In genomic region chr2:144162652-144163051, GRCh38 we compare ENCODE assay signal across 9 cellular contexts.
A peak's percentile ranks its signal among the peaks of the same experiment; 100 is the strongest.
DNase-seq lines count a peak whose midpoint lies in the region; ATAC-seq and TF ChIP-seq lines count a peak whose summit lies in the region.
"Had no signal": no experiment of that assay in that cellular context is flagged by ENCODE, and none has a peak within 500 bp of the region (broad histone marks: within the 10 kb centered on the region; RNA-seq: fewer than 3 reads in every experiment).

No MANE protein-coding gene starts in this region.

- TF ChIP-seq CTCF in smooth muscle cell (IDR thresholded peaks at IDR 0.05; ENCODE audit: borderline replicate concordance, insufficient read depth, poor library complexity, severe bottlenecking), result peak; percentile 27
- TF ChIP-seq CTCF in vagina (IDR thresholded peaks at IDR 0.05), result no peak

- H3K27me3 Mint-ChIP-seq in T-cell, result no peaks in the 10 kb centered on the region
- H3K27me3 Mint-ChIP-seq: activated naive CD8-positive, alpha-beta T cell had no signal

- peak; percentile 2 for DNase-seq in NCI-H510A (lab: John Stamatoyannopoulos, UW)
- no peak for DNase-seq in NCI-H510A treated with DMSO at 0.1 percent for 48 hours (lab: John Stamatoyannopoulos, UW)
- peak in 31 of 34 experiments; percentile 0 to 45 (median 26) for DNase-seq in T-cell
- DNase-seq in effector CD4-positive, alpha-beta T cell, result peak; percentile 15
- no peak for DNase-seq in smooth muscle cell (lab: John Stamatoyannopoulos, UW; ENCODE audit: unreplicated experiment)
- DNase-seq in GOT3 (lab: John Stamatoyannopoulos, UW), result no peak
- DNase-seq in vagina (ENCODE audit: extremely low spot score in 2 of 2), result no peak

- H4K20me1 ChIP-seq in smooth muscle cell (ENCODE audit: low read depth), result no peaks in the 10 kb centered on the region

- H3K9me3 ChIP-seq in smooth muscle cell (replicated peaks; ENCODE audit: low read depth) (no peaks in the 10 kb centered on the region), vagina (no peaks in the 10 kb centered on the region)

- POLR2A ChIA-PET in T-cell (lab: Charles Lee), result no interaction called here

- no peak overlapping the region for H3K9ac ChIP-seq in smooth muscle cell (ENCODE audit: low read depth)

- H3F3A ChIP-seq in smooth muscle cell (ENCODE audit: low read depth), result no peaks in the 10 kb centered on the region

- H3K27ac Mint-ChIP-seq in T-cell, result no peak overlapping the region
- H3K27ac Mint-ChIP-seq: activated naive CD8-positive, alpha-beta T cell had no signal

- 83% methylated on average over 5 of the region's 5 CpGs for WGBS in smooth muscle cell (ENCODE audit: low lambda C conversion rate)

- H3K4me1 Mint-ChIP-seq in T-cell, result no peaks in the 10 kb centered on the region

- ATAC-seq in HG02763 (IDR thresholded peaks at IDR 0.05; ENCODE audit: unreplicated experiment) (peak; percentile 65), T-cell (replicated peaks in 1 of 4) (peak; percentile 43 to 61 (median 55))

- no peak for TF ChIP-seq POLR2A in vagina (IDR thresholded peaks at IDR 0.05)

- H3K36me3 ChIP-seq in smooth muscle cell (ENCODE audit: low read depth) (no peaks in the 10 kb centered on the region), vagina (no peaks in the 10 kb centered on the region)

- H3K4me3 Mint-ChIP-seq in T-cell, result no peak overlapping the region
- H3K4me3 Mint-ChIP-seq: activated naive CD8-positive, alpha-beta T cell had no signal

- H3K4me3 ChIP-seq in smooth muscle cell (no peak overlapping the region), vagina (no peak overlapping the region)

- H3K36me3 Mint-ChIP-seq in T-cell, result no peaks in the 10 kb centered on the region
- H3K36me3 Mint-ChIP-seq: activated naive CD8-positive, alpha-beta T cell had no signal

- no peaks in the 10 kb centered on the region for H3K9me3 Mint-ChIP-seq in T-cell

- H3K4me1 ChIP-seq in smooth muscle cell (ENCODE audit: low read depth) (no peaks in the 10 kb centered on the region), vagina (no peaks in the 10 kb centered on the region)

- H3K27ac ChIP-seq in smooth muscle cell (ENCODE audit: low read depth) (no peak overlapping the region), vagina (no peak overlapping the region)

- no peak overlapping the region for H2AFZ ChIP-seq in smooth muscle cell (ENCODE audit: low read depth)

- H3K4me2 ChIP-seq in smooth muscle cell, result no peak overlapping the region

- intact Hi-C loops in vagina (cut with DNase I), result no loop called here

- CTCF ChIA-PET in T-cell (lab: Charles Lee), result no interaction called here

- no peaks in the 10 kb centered on the region for H3K27me3 ChIP-seq in smooth muscle cell (ENCODE audit: low read depth)
- no peaks in the 10 kb centered on the region for H3K27me3 ChIP-seq in vagina

- H3K79me2 ChIP-seq in smooth muscle cell (ENCODE audit: low read depth), result no peaks in the 10 kb centered on the region

Comparison
In these comparisons a context has a peak if more than half of its experiments do, and no peak if none do; other contexts are left out.
1. DNase-seq: peak in NCI-H510A (single experiment), T-cell (31 of 34) and effector CD4-positive, alpha-beta T cell (single experiment); none in NCI-H510A treated with DMSO at 0.1 percent for 48 hours (single experiment), smooth muscle cell (single experiment), GOT3 (single experiment) and vagina (0 of 2).